31 cellular contexts compared by ENCODE assay signal in genomic region chr5:74530316-74530917, GRCh38.
"Had no signal": no experiment of that assay in that cellular context is flagged by ENCODE, and none has a peak within 500 bp of the region (broad histone marks: within the 10 kb centered on the region; RNA-seq: fewer than 3 reads in every experiment).

No MANE protein-coding gene starts in this region.

- H3K36me3 ChIP-seq: cardiac muscle cell, gastroesophageal sphincter, neutrophil, ovary, right lobe of liver, thyroid gland, upper lobe of left lung, vagina had no signal

- DNase-seq: activated CD4-positive, alpha-beta memory T cell treated with anti-CD3 and anti-CD28 coated beads, Interleukin-2, amount 10 ng/mL, durations not matched to agents 7 days and 5 days; activated CD4-positive, alpha-beta T cell treated with anti-CD3 and anti-CD28 coated beads, Interleukin-2, amount 10 ng/mL, durations not matched to agents 7 days and 5 days; activated CD4-positive, CD25-positive, alpha-beta regulatory T cell treated with anti-CD3 and anti-CD28 coated beads, Interleukin-2, amount 50 U/mL, for 72 hours; activated CD8-positive, alpha-beta memory T cell treated with anti-CD3 and anti-CD28 coated beads, Interleukin-2, amount 50 U/mL, for 48 hours; activated gamma-delta T cell; activated naive CD4-positive, alpha-beta T cell treated with anti-CD3 and anti-CD28 coated beads, Interleukin-2, amount 50 U/mL, for 16 hours; activated T-cell treated with anti-CD3 and anti-CD28 coated beads, Interleukin-2, amount 50 U/mL, for 24 hours; anterior cingulate cortex; dorsolateral prefrontal cortex; effector memory CD4-positive, alpha-beta T cell; erythroblast; hippocampal formation; kidney; left colon; mammary epithelial cell; naive B cell; nephron progenitor cell; ovary; right lobe of liver; stimulated activated CD4-positive, alpha-beta T cell treated with anti-CD3 and anti-CD28 coated beads, Interleukin-12 subunit alpha, Interleukin-12 subunit beta, amount 100 ng/mL, for 4 hours; stimulated activated CD4-positive, alpha-beta T cell treated with anti-CD3 and anti-CD28 coated beads, Interleukin-4, amount 100 ng/mL, for 24 hours; T-helper 2 cell; thyroid gland; upper lobe of left lung had no signal

- H3K27me3 ChIP-seq: cardiac muscle cell, dorsolateral prefrontal cortex, gastroesophageal sphincter, neutrophil, ovary, right lobe of liver, thyroid gland, upper lobe of left lung, vagina had no signal

- ATAC-seq: gastroesophageal sphincter; left colon; right lobe of liver; stimulated activated effector memory CD8-positive, alpha-beta T cell treated with anti-CD3 and anti-CD28 coated beads, Interleukin-12 subunit alpha, Interleukin-12 subunit beta, amount 100 ng/mL, for 72 hours had no signal

- H3K9me3 ChIP-seq: neutrophil, ovary, right lobe of liver, thyroid gland, vagina had no signal

- H3K27ac ChIP-seq: cardiac muscle cell, coronary artery, dorsolateral prefrontal cortex, gastroesophageal sphincter, neutrophil, ovary, right lobe of liver, skin epidermis, thyroid gland, upper lobe of left lung, vagina had no signal

- H3K4me1 ChIP-seq: gastroesophageal sphincter, right lobe of liver, thyroid gland, upper lobe of left lung, vagina had no signal

- H3K4me3 ChIP-seq: cardiac muscle cell, coronary artery, dorsolateral prefrontal cortex, gastroesophageal sphincter, ovary, right lobe of liver, skin epidermis, thyroid gland, upper lobe of left lung, vagina had no signal
